Comparison of ENCODE assay signal across 14 cellular contexts in genomic region chr3:126664591-126665214, GRCh38. TPM values are rescaled to one million over a fixed set of nuclear protein-coding genes. Genes with fewer than 3 reads are reported as not detected.
DNase-seq lines count a peak whose midpoint lies in the region; TF ChIP-seq lines count a peak whose summit lies in the region.
"Had no signal": no experiment of that assay in that cellular context is flagged by ENCODE, and none has a peak within 500 bp of the region (broad histone marks: within the 10 kb centered on the region; RNA-seq: fewer than 3 reads in every experiment).

No MANE protein-coding gene starts in this region.

- H3K36me3 ChIP-seq in WERI-Rb-1, result no peaks in the 10 kb centered on the region
- no peaks in the 10 kb centered on the region for H3K36me3 ChIP-seq in SJCRH30
- H3K36me3 ChIP-seq: adrenal gland had no signal

- H3K4me3 ChIP-seq in WERI-Rb-1 (ENCODE audit: low read depth, low read length) (no peak overlapping the region), fibroblast of villous mesenchyme (ENCODE audit: low read depth, low read length) (no peak overlapping the region), SJCRH30 (no peak overlapping the region)
- H3K4me3 ChIP-seq: adrenal gland had no signal

- TF ChIP-seq CTCF in 22Rv1 (IDR thresholded peaks at IDR 0.05) (peak; percentile 20; the same call in 1 of the 2 replicates), WERI-Rb-1 (IDR thresholded peaks at IDR 0.05; ENCODE audit: low read depth, low read length) (peak; percentile 25; the same call in 1 of the 2 replicates), fibroblast of villous mesenchyme (IDR thresholded peaks at IDR 0.05; ENCODE audit: insufficient read depth, low read depth, low read length) (peak; percentile 10)

- no peak overlapping the region for H3K27ac ChIP-seq in 22Rv1
- no peak overlapping the region for H3K27ac ChIP-seq in WERI-Rb-1
- H3K27ac ChIP-seq in SJCRH30, result no peak overlapping the region
- H3K27ac ChIP-seq: adrenal gland had no signal

- DNase-seq in H4 (ENCODE audit: low spot score) (peak; percentile 61), WERI-Rb-1 (no peak), fibroblast of villous mesenchyme (ENCODE audit: low read depth) (no peak), HuH-7 (ENCODE audit: low spot score) (no peak), HT-29 (ENCODE audit: low spot score) (no peak), CD1c-positive myeloid dendritic cell (ENCODE audit: extremely low spot score) (no peak), SJCRH30 (no peak)
- DNase-seq: activated CD4-positive, alpha-beta T cell treated with anti-CD3 and anti-CD28 coated beads, Interleukin-2, amount 10 ng/mL, durations not matched to agents 24 days and 14 days; activated T-cell treated with anti-CD3 and anti-CD28 coated beads, Interleukin-2, amount 50 U/mL, for 72 hours; DMS79; NCI-H1436 treated with DMSO at 0.1 percent for 48 hours; occipital lobe had no signal

- H3K9me3 ChIP-seq in WERI-Rb-1 (ENCODE audit: severe bottlenecking) (peaks cover 4% of the 10 kb centered on the region), SJCRH30 (replicated peaks) (no peaks in the 10 kb centered on the region)
- H3K9me3 ChIP-seq: adrenal gland had no signal

- H3K27me3 ChIP-seq in WERI-Rb-1 (ENCODE audit: insufficient read depth, low read depth, severe bottlenecking) (no peaks in the 10 kb centered on the region), SJCRH30 (peaks cover 12% of the 10 kb centered on the region; the same call in 1 of the 2 replicates)

- H3K4me1 ChIP-seq in SJCRH30, result no peaks in the 10 kb centered on the region
- H3K4me1 ChIP-seq: adrenal gland had no signal

RNA-seq across cellular contexts. Expression of gene TXNRD3, which starts 9.8 kb away (rescaled TPM):
- total RNA-seq in H4 (2014; rRNA removed; shearing (Covaris generic)), result 11.6 and 14.4 TPM in 2 replicates
- total RNA-seq in fibroblast of villous mesenchyme, result 11.3 and 13.4 TPM in 2 replicates
- 3.2 and 4.5 TPM in 2 replicates for total RNA-seq in HT-29 (2014; rRNA removed; shearing (Covaris generic))
- total RNA-seq in SJCRH30 (2014; rRNA removed; shearing (Covaris generic)), result 2.3 and 2.7 TPM in 2 replicates

RNA-seq across cellular contexts. Expression of gene CHCHD6, which starts 39.3 kb away (rescaled TPM):
- 12.5 and 16.5 TPM in 2 replicates for total RNA-seq in H4 (2014; rRNA removed; shearing (Covaris generic))
- 9.1 and 15.5 TPM in 2 replicates for total RNA-seq in fibroblast of villous mesenchyme
- 33.1 and 36.8 TPM in 2 replicates for total RNA-seq in HT-29 (2014; rRNA removed; shearing (Covaris generic))
- 24.2 and 24.4 TPM in 2 replicates for total RNA-seq in SJCRH30 (2014; rRNA removed; shearing (Covaris generic))
